Comparison of ENCODE assay signal across 24 cellular contexts in genomic region chr3:172051310-172051956, GRCh38. TPM values are rescaled to one million over a fixed set of nuclear protein-coding genes. Genes with fewer than 3 reads are reported as not detected.
A peak's percentile ranks its signal among the peaks of the same experiment; 100 is the strongest.
DNase-seq lines count a peak whose midpoint lies in the region; ATAC-seq, FAIRE-seq and TF ChIP-seq lines count a peak whose summit lies in the region.
"Had no signal": no experiment of that assay in that cellular context is flagged by ENCODE, and none has a peak within 500 bp of the region (broad histone marks: within the 10 kb centered on the region; RNA-seq: fewer than 3 reads in every experiment).

No MANE protein-coding gene starts in this region.

- TF ChIP-seq EP300 in HepG2 (IDR thresholded peaks at IDR 0.05; ENCODE audit: low read depth in 2 of 2, low read length in 2 of 2) (no peak), HepG2 (CRISPR knock-in tag; IDR thresholded peaks at IDR 0.05; ENCODE audit: borderline replicate concordance) (no peak), K562 (IDR thresholded peaks at IDR 0.05; ENCODE audit: low read length) (no peak)

- 89% methylated on average over 3 of the region's 3 CpGs for WGBS in HepG2 (ENCODE audit: low lambda C conversion rate)
- WGBS in right lobe of liver (ENCODE audit: insufficient coverage, low coverage, low lambda C conversion rate, missing lambda C conversion rate), result 85% methylated on average over 3 of the region's 3 CpGs
- WGBS in K562 (ENCODE audit: insufficient coverage, low coverage, missing lambda C conversion rate), result 94% methylated on average over 3 of the region's 3 CpGs
- WGBS in mesenchymal stem cell, result 100% methylated on average over 3 of the region's 3 CpGs

- ATAC-seq in HepG2, result no peak
- ATAC-seq in right lobe of liver, result no peak
- ATAC-seq in K562, result no peak
- ATAC-seq: A549; CD8-positive, alpha-beta T cell; GM23338; HCT116 had no signal

- H3K4me1 ChIP-seq in HepG2 (ENCODE audit: insufficient read depth, low read length) (peaks cover 100% of the 10 kb centered on the region), right lobe of liver (peaks cover 0 to 3% (median under 1%) of the 10 kb centered on the region in 4 donors), K562 (replicated peaks in 1 of 2; ENCODE audit: control insufficient read depth in 2 of 2, insufficient read depth in 2 of 2, low read length in 2 of 2) (0 out of 5 replicates have a peak, but pooled peaks cover 0 to 3% of the 10 kb centered on the region in 2 experiments), mesenchymal stem cell (ENCODE audit: control insufficient read depth, insufficient read depth, low read depth, low read length) (peaks cover 4% of the 10 kb centered on the region), subcutaneous abdominal adipose tissue (ENCODE audit: control insufficient read depth in 5 of 5, insufficient read depth in 5 of 5, low read length in 5 of 5) (peaks cover 0 to 37% (median 29%) of the 10 kb centered on the region in 5 donors)

- H3K36me3 ChIP-seq in HepG2 (replicated peaks in 1 of 2; ENCODE audit: control insufficient read depth in 1 of 2, insufficient read depth in 2 of 2, low read length in 2 of 2) (peaks cover 9 to 71% of the 10 kb centered on the region in 2 experiments), right lobe of liver (peaks cover 0 to 11% (median 4%) of the 10 kb centered on the region in 4 donors), K562 (ENCODE audit: control insufficient read depth, insufficient read depth, low read length) (peaks cover 41% of the 10 kb centered on the region), mesenchymal stem cell (ENCODE audit: control insufficient read depth in 1 of 2, insufficient read depth in 2 of 2, low read depth in 1 of 2, low read length in 2 of 2) (peaks cover 21 to 77% of the 10 kb centered on the region in 2 experiments), subcutaneous abdominal adipose tissue (ENCODE audit: control insufficient read depth in 5 of 5, insufficient read depth in 5 of 5, low read length in 5 of 5) (peaks cover 13 to 30% (median 25%) of the 10 kb centered on the region in 5 donors)

- TF ChIP-seq RAD21 in HepG2 (CRISPR knock-in tag; IDR thresholded peaks at IDR 0.05) (no peak), K562 (CRISPR knock-in tag; conservative IDR thresholded peaks at IDR 0.05 in 1 of 2, IDR thresholded peaks at IDR 0.05 in 1 of 2) (no peak)

- DNase-seq in HepG2 (ENCODE audit: low spot score) (no peak), right lobe of liver (no peak), K562 (ENCODE audit: extremely low read depth in 1 of 4, low spot score in 3 of 4) (no peak), mesenchymal stem cell (peak; percentile 14), COLO829 (ENCODE audit: low spot score) (no peak), NCI-H1048 (lab: John Stamatoyannopoulos, UW) (no peak), iPS-NIHi11 (ENCODE audit: low spot score) (no peak)
- DNase-seq: 8988T; ACHN; C1 segment of cervical spinal cord; CD4-positive, CD25-positive, alpha-beta regulatory T cell; CD8-positive, alpha-beta T cell; DMS 273 treated with DMSO at 0.1 percent for 48 hours; DMS79; EL; GF-D8; H9 had no signal

- H3K4ac ChIP-seq in mesenchymal stem cell (ENCODE audit: low read depth in 1 of 2, low read length in 2 of 2), result no peak overlapping the region

- H3K9me3 ChIP-seq in HepG2 (ENCODE audit: low read length), result no peaks in the 10 kb centered on the region
- H3K9me3 ChIP-seq in right lobe of liver, result no peaks in the 10 kb centered on the region
- no peaks in the 10 kb centered on the region for H3K9me3 ChIP-seq in K562 (replicated peaks; ENCODE audit: control insufficient read depth, insufficient read depth, low read depth, low read length)
- H3K9me3 ChIP-seq in mesenchymal stem cell (ENCODE audit: control insufficient read depth, low read length), result no peaks in the 10 kb centered on the region
- no peaks in the 10 kb centered on the region for H3K9me3 ChIP-seq in subcutaneous abdominal adipose tissue (ENCODE audit: control insufficient read depth in 5 of 5, low read length in 5 of 5)
- H3K9me3 ChIP-seq: A549 had no signal

- in situ Hi-C loops in HepG2 (cut with HindIII; ENCODE audit: extremely low pct_ligation_motif_present, low pct_unique_long_range_greater_than_20kb), result no loop called here
- in situ Hi-C loops in K562 (cut with MboI), result no loop called here

- FAIRE-seq in HepG2 (lab: Jason Lieb, UNC) (no peak), K562 (lab: Jason Lieb, UNC) (peak; percentile 37)
- FAIRE-seq: A549, D721Med, GM12891, GM18507 had no signal

- no peak overlapping the region for H2BK12ac ChIP-seq in mesenchymal stem cell (ENCODE audit: low read length in 2 of 2)

- BruUV-seq in HepG2 (replicated peaks; lab: Mats Ljungman, UMichigan) (no TSS peak), K562 (replicated peaks; lab: Mats Ljungman, UMichigan) (no TSS peak)

- H2BK15ac ChIP-seq in mesenchymal stem cell (ENCODE audit: low read depth, poor library complexity, severe bottlenecking), result no peak overlapping the region

- no peak overlapping the region for H2AK5ac ChIP-seq in mesenchymal stem cell (ENCODE audit: low read length, severe bottlenecking)

- H3K4me2 ChIP-seq in HepG2 (ENCODE audit: low read depth, low read length), result peak overlapping the region; percentile 33; the same call in 1 of the 2 replicates
- no peak overlapping the region for H3K4me2 ChIP-seq in K562 (ENCODE audit: insufficient read depth, low read length)
- H3K4me2 ChIP-seq in mesenchymal stem cell (ENCODE audit: low read length, poor library complexity, severe bottlenecking), result no peak overlapping the region
- H3K4me2 ChIP-seq: GM23338 had no signal

- peaks cover 98% of the 10 kb centered on the region for H3K79me2 ChIP-seq in HepG2 (ENCODE audit: insufficient read depth, low read length)
- H3K79me2 ChIP-seq in K562 (ENCODE audit: control insufficient read depth, insufficient read depth, low read length), result peaks cover 82% of the 10 kb centered on the region

- TF ChIP-seq POLR2A in HepG2 (IDR thresholded peaks at IDR 0.05; ENCODE audit: insufficient read depth in 1 of 2, low read depth in 2 of 2, low read length in 2 of 2) (no peak), right lobe of liver (IDR thresholded peaks at IDR 0.05) (no peak), K562 (conservative IDR thresholded peaks at IDR 0.05) (no peak)

- H4K91ac ChIP-seq in mesenchymal stem cell (ENCODE audit: low read length), result no peak overlapping the region

- no peak overlapping the region for H3K23ac ChIP-seq in mesenchymal stem cell (ENCODE audit: low read length in 2 of 2)

- TF ChIP-seq CTCF in HepG2 (CRISPR knock-in tag; IDR thresholded peaks at IDR 0.05) (no peak), right lobe of liver (IDR thresholded peaks at IDR 0.05) (no peak), K562 (IDR thresholded peaks at IDR 0.05 in 2 of 3, conservative IDR thresholded peaks at IDR 0.05 in 1 of 3; ENCODE audit: insufficient read depth in 2 of 3, low read depth in 1 of 3, low read length in 3 of 3) (no peak)

- H3K27ac ChIP-seq in HepG2 (ENCODE audit: extremely low read length, insufficient read depth, low read length) (no peak overlapping the region), right lobe of liver (no peak overlapping the region), K562 (ENCODE audit: extremely low read depth, low read depth, low read length) (no peak overlapping the region), mesenchymal stem cell (ENCODE audit: low read length, poor library complexity, severe bottlenecking) (no peak overlapping the region), subcutaneous abdominal adipose tissue (ENCODE audit: low read depth, low read length) (peak overlapping the region; percentile 15)

- H3K14ac ChIP-seq in mesenchymal stem cell (ENCODE audit: low read length in 2 of 2), result no peak overlapping the region

- H2BK5ac ChIP-seq in mesenchymal stem cell (ENCODE audit: low read depth, low read length, poor library complexity, severe bottlenecking), result no peak overlapping the region

- H3K9me1 ChIP-seq in K562 (ENCODE audit: control insufficient read depth, insufficient read depth, low read length), result no peaks in the 10 kb centered on the region

- POLR2A ChIA-PET in HepG2 (lab: Yijun Ruan, JAX) (interaction anchor here (1.2 kb wide), 1 partner anchor 210 kb away, joined by 3 read pairs; no protein-coding TSS in a partner anchor), K562 (lab: Yijun Ruan, JAX) (interaction anchor here (0.6 to 1.6 kb wide), 3 partner anchors 9 to 21 kb away, joined by 3 to 6 read pairs (median 3); no protein-coding TSS in a partner anchor)

- CTCF ChIA-PET in HepG2 (lab: Yijun Ruan, JAX; ENCODE audit: low intra/inter-chr PET ratio, low total read pairs) (no interaction called here), K562 (lab: Yijun Ruan, JAX; ENCODE audit: low intra/inter-chr PET ratio) (no interaction called here)

- no peak overlapping the region for H3K18ac ChIP-seq in mesenchymal stem cell (ENCODE audit: low read depth in 1 of 2, low read length in 2 of 2)

- H3K27me3 ChIP-seq in HepG2 (ENCODE audit: control insufficient read depth in 1 of 2, insufficient read depth in 2 of 2, low read length in 2 of 2) (no peaks in the 10 kb centered on the region), right lobe of liver (no peaks in the 10 kb centered on the region), K562 (ENCODE audit: control insufficient read depth in 2 of 2, insufficient read depth in 2 of 2, low read length in 2 of 2) (no peaks in the 10 kb centered on the region), mesenchymal stem cell (ENCODE audit: control insufficient read depth in 1 of 2, insufficient read depth in 1 of 2, low read length in 2 of 2) (no peaks in the 10 kb centered on the region), subcutaneous abdominal adipose tissue (ENCODE audit: control insufficient read depth in 5 of 5, insufficient read depth in 4 of 5, low read length in 5 of 5) (no peaks in the 10 kb centered on the region)

- H2BK120ac ChIP-seq in mesenchymal stem cell (ENCODE audit: low read depth, low read length), result no peak overlapping the region

- no peak overlapping the region for H4K8ac ChIP-seq in mesenchymal stem cell (ENCODE audit: low read length)

- intact Hi-C loops in HepG2 (cut with micrococcal nuclease; ENCODE audit: unreplicated experiment), result no loop called here
- intact Hi-C loops in right lobe of liver (cut with DNase I), result no loop called here
- intact Hi-C loops in K562 (cut with micrococcal nuclease), result no loop called here

- H3K9ac ChIP-seq in HepG2 (ENCODE audit: insufficient read depth, low read depth, low read length) (no peak overlapping the region), K562 (ENCODE audit: insufficient read depth in 1 of 2, low read depth in 2 of 2, low read length in 2 of 2) (no peak overlapping the region), mesenchymal stem cell (ENCODE audit: low read length) (no peak overlapping the region), subcutaneous abdominal adipose tissue (ENCODE audit: low read length in 5 of 5) (no peak overlapping the region)

- H3K4me3 ChIP-seq in HepG2 (replicated peaks in 1 of 3; ENCODE audit: insufficient read depth in 1 of 3, low read depth in 2 of 3, low read length in 3 of 3), result no peak overlapping the region
- no peak overlapping the region for H3K4me3 ChIP-seq in right lobe of liver
- no peak overlapping the region for H3K4me3 ChIP-seq in K562
- no peak overlapping the region for H3K4me3 ChIP-seq in mesenchymal stem cell (ENCODE audit: insufficient read depth in 1 of 2, low read depth in 1 of 2, low read length in 2 of 2)
- H3K4me3 ChIP-seq in subcutaneous abdominal adipose tissue (ENCODE audit: low read depth in 1 of 5, low read length in 5 of 5), result no peak overlapping the region
- H3K4me3 ChIP-seq: A549, GM23338 had no signal

- peaks cover 98% of the 10 kb centered on the region for H4K20me1 ChIP-seq in HepG2 (ENCODE audit: insufficient read depth, low read length)
- H4K20me1 ChIP-seq in K562 (replicated peaks; ENCODE audit: control insufficient read depth, insufficient read depth, low read length), result no peaks in the 10 kb centered on the region

- H3K79me1 ChIP-seq in mesenchymal stem cell (replicated peaks; ENCODE audit: low read length, poor library complexity, severe bottlenecking), result peaks cover 3% of the 10 kb centered on the region

- H2AFZ ChIP-seq in HepG2 (ENCODE audit: low read length) (no peak overlapping the region), K562 (ENCODE audit: low read depth, low read length) (no peak overlapping the region), mesenchymal stem cell (ENCODE audit: low read depth, low read length) (no peak overlapping the region)
- H2AFZ ChIP-seq: GM23338 had no signal

RNA-seq across cellular contexts. Expression of gene FNDC3B, which starts 12.1 kb away (rescaled TPM):
- total RNA-seq in HepG2 (2016; rRNA removed; fragmentation: Illumina TruSeq; extraction: Trizol) (103 and 110 TPM in 2 replicates), right lobe of liver (100 to 1,000 TPM in 1 of 6 experiments, 10 to 100 TPM in 5; 40.2 to 184 (median 63.5) TPM), K562 (2014; rRNA removed) (19.1 and 20.2 TPM in 2 replicates), K562 (2014; rRNA removed; fragmentation: Illumina TruSeq; extraction: Trizol) (23.8 and 29.5 TPM in 2 replicates), K562 (2015; rRNA removed; fragmentation: Illumina TruSeq; extraction: Trizol) (25.6 and 26.1 TPM in 2 replicates), K562 (2021) (29.5 and 35.8 TPM in 2 replicates)
- 133 and 147 TPM in 2 replicates for total RNA-seq in HepG2 (2016; cell fraction: cytosol; rRNA removed; fragmentation: Illumina TruSeq; extraction: Trizol; ENCODE audit: low read depth)
- total RNA-seq in HepG2 (2016; cell fraction: insoluble cytoplasmic fraction; rRNA removed; fragmentation: Illumina TruSeq; extraction: Trizol), result 93.9 TPM in 2 replicates
- 73.4 and 76.7 TPM in 2 replicates for total RNA-seq in HepG2 (2016; cell fraction: membrane; rRNA removed; fragmentation: Illumina TruSeq; extraction: Trizol)
- 222 and 239 TPM in 2 replicates for total RNA-seq in HepG2 (2016; cell fraction: nucleus; rRNA removed; fragmentation: Illumina TruSeq; extraction: Trizol)
- polyA plus RNA-seq in HepG2 (2011; rRNA removed) (74.8 and 82.8 TPM in 2 replicates), K562 (2011; rRNA removed) (10.9 and 12.1 TPM in 2 replicates), K562 (2014; fragmentation: Illumina TruSeq; extraction: Trizol) (14.0 and 16.2 TPM in 2 replicates), K562 (2014; fragmentation: Nextera tagmentation; extraction: Ambion mirVana) (10 to 100 TPM in 1 of 2 experiments, 1 to 10 TPM in 1; 7.0 to 10.5 TPM), K562 (2014; rRNA removed) (9.2 and 9.8 TPM in 2 replicates)
- polyA plus RNA-seq in HepG2 (2011; cell fraction: cytosol; rRNA removed), result 26.6 and 44.0 TPM in 2 replicates
- polyA plus RNA-seq in HepG2 (2011; cell fraction: nucleus; rRNA removed), result 159 and 177 TPM in 2 replicates
- polyA plus RNA-seq in HepG2 (2012), result 100 and 116 TPM in 2 replicates
- polyA plus RNA-seq in HepG2 (2016; cell fraction: cytosol; fragmentation: Illumina TruSeq; extraction: Trizol; ENCODE audit: low read depth), result 18.9 and 23.3 TPM in 2 replicates
- 71.0 and 74.2 TPM in 2 replicates for polyA plus RNA-seq in HepG2 (2016; cell fraction: insoluble cytoplasmic fraction; fragmentation: Illumina TruSeq; extraction: Trizol; ENCODE audit: low read depth)
- 23.8 and 25.2 TPM in 2 replicates for polyA plus RNA-seq in HepG2 (2016; cell fraction: membrane; fragmentation: Illumina TruSeq; extraction: Trizol; ENCODE audit: low read depth)
- polyA plus RNA-seq in HepG2 (2016; cell fraction: nucleus; fragmentation: Illumina TruSeq; extraction: Trizol; ENCODE audit: insufficient read depth, low read depth), result 67.2 and 72.5 TPM in 2 replicates
- polyA minus RNA-seq in HepG2 (2011; rRNA and poly(A)+ RNA removed; ENCODE audit: low replicate concordance), result 83.1 and 705 TPM in 2 replicates
- polyA minus RNA-seq in HepG2 (2011; cell fraction: cytosol; rRNA and poly(A)+ RNA removed), result 129 and 146 TPM in 2 replicates
- 1,231 and 1,245 TPM in 2 replicates for polyA minus RNA-seq in HepG2 (2011; cell fraction: nucleus; rRNA and poly(A)+ RNA removed)
- 142 and 253 TPM in 2 replicates for total RNA-seq in K562 (2011; cell fraction: chromatin; rRNA removed; ENCODE audit: low replicate concordance)
- 37.0 and 58.0 TPM in 2 replicates for total RNA-seq in K562 (2011; cell fraction: nucleolus; rRNA removed)
- 132 and 200 TPM in 2 replicates for total RNA-seq in K562 (2011; cell fraction: nucleoplasm; rRNA removed)
- polyA plus RNA-seq in K562 (2011; cell fraction: cytosol; rRNA removed), result 7.1 and 12.2 TPM in 2 replicates
- polyA plus RNA-seq in K562 (2011; cell fraction: nucleus; rRNA removed), result 46.5 and 50.1 TPM in 2 replicates
- polyA plus RNA-seq in K562 (2012), result 14.7 and 30.8 TPM in 2 replicates
- polyA minus RNA-seq in K562 (2011; rRNA and poly(A)+ RNA removed), result 46.1 and 71.6 TPM in 2 replicates
- polyA minus RNA-seq in K562 (2011; cell fraction: cytosol; rRNA and poly(A)+ RNA removed), result 11.2 and 13.2 TPM in 2 replicates
- 59.6 and 111 TPM in 2 replicates for polyA minus RNA-seq in K562 (2011; cell fraction: nucleus; rRNA and poly(A)+ RNA removed)
- polyA plus RNA-seq in mesenchymal stem cell (2013, experiment 1 of 2), result 183 TPM
- 178 TPM for polyA plus RNA-seq in mesenchymal stem cell (2013, experiment 2 of 2)

Comparison
In these comparisons a context has a peak if more than half of its experiments do, and no peak if none do; other contexts are left out.
1. Of the 241 proteins assayed by ChIP-seq in both HepG2 and K562: peak only in HepG2: POLR2AphosphoS5, RBFOX2 and RBM22; only in K562: none; in both: none; in neither: 238.